ENCODE assay signal across 1 cellular context in the genomic region with DNA sequence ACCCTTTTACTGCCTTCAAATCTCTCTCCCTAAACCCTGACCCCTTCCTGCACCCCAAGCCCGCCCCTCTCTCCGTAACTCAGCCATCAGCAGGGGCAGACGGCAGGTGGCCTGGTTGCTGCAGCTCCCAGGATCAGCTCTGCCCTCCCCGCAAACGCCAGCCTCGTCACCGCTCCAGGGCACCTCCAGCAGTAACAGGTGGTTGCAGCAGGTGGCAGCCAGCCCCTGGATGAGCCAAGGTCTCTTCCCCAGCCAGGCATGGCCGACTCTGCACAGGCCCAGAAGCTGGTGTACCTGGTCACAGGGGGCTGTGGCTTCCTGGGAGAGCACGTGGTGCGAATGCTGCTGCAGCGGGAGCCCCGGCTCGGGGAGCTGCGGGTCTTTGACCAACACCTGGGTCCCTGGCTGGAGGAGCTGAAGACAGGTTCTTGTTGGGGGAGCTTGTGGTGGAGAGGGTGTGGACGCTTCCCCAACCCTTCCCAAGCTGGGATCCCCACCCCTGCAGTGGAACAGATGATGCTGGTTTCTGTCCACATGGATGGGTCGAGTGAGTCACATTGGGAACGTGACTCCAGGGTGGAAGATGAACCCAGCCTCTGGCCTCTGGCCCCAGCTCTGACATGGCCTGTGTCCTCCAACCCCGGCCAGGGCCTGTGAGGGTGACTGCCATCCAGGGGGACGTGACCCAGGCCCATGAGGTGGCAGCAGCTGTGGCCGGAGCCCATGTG.
TF ChIP-seq lines count a peak whose summit lies in the region.

No MANE protein-coding gene starts in this region.

TF ChIP-seq in HepG2, 621 proteins besides CTCF, POLR2A, EP300 and RAD21 (continued from another document and continues in another):
- TF ChIP-seq, protein P1, sequence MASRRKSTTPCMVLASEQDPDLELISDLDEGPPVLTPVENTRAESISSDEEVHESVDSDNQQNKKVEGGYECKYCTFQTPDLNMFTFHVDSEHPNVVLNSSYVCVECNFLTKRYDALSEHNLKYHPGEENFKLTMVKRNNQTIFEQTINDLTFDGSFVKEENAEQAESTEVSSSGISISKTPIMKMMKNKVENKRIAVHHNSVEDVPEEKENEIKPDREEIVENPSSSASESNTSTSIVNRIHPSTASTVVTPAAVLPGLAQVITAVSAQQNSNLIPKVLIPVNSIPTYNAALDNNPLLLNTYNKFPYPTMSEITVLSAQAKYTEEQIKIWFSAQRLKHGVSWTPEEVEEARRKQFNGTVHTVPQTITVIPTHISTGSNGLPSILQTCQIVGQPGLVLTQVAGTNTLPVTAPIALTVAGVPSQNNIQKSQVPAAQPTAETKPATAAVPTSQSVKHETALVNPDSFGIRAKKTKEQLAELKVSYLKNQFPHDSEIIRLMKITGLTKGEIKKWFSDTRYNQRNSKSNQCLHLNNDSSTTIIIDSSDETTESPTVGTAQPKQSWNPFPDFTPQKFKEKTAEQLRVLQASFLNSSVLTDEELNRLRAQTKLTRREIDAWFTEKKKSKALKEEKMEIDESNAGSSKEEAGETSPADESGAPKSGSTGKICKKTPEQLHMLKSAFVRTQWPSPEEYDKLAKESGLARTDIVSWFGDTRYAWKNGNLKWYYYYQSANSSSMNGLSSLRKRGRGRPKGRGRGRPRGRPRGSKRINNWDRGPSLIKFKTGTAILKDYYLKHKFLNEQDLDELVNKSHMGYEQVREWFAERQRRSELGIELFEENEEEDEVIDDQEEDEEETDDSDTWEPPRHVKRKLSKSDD (CRISPR knock-in tag; IDR thresholded peaks at IDR 0.05; ENCODE audit: low read depth) = 0 out of 2 replicates have a peak, but pooled peaks have one; percentile 53
- TF ChIP-seq, protein P2, sequence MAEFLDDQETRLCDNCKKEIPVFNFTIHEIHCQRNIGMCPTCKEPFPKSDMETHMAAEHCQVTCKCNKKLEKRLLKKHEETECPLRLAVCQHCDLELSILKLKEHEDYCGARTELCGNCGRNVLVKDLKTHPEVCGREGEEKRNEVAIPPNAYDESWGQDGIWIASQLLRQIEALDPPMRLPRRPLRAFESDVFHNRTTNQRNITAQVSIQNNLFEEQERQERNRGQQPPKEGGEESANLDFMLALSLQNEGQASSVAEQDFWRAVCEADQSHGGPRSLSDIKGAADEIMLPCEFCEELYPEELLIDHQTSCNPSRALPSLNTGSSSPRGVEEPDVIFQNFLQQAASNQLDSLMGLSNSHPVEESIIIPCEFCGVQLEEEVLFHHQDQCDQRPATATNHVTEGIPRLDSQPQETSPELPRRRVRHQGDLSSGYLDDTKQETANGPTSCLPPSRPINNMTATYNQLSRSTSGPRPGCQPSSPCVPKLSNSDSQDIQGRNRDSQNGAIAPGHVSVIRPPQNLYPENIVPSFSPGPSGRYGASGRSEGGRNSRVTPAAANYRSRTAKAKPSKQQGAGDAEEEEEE (CRISPR knock-in tag; IDR thresholded peaks at IDR 0.05; ENCODE audit: borderline replicate concordance) = peak; percentile 87; the same call in 1 of the 2 replicates
- TF ChIP-seq ZNF577 (CRISPR knock-in tag; IDR thresholded peaks at IDR 0.05; ENCODE audit: borderline replicate concordance, low read depth) (no peak), POGZ (CRISPR knock-in tag; IDR thresholded peaks at IDR 0.05) (peak; percentile 67), ZNF674 (CRISPR knock-in tag; IDR thresholded peaks at IDR 0.05; ENCODE audit: low read depth) (no peak), ZMYM3 (CRISPR knock-in tag; IDR thresholded peaks at IDR 0.05) (peak; percentile 77), AKAP8 (CRISPR knock-in tag; IDR thresholded peaks at IDR 0.05) (peak; percentile 66), NBN (conservative IDR thresholded peaks at IDR 0.05) (no peak), ZNF777 (CRISPR knock-in tag; IDR thresholded peaks at IDR 0.05) (peak; percentile 58), ZNF792 (CRISPR knock-in tag; IDR thresholded peaks at IDR 0.05) (no peak; the same call in 1 of the 2 replicates), ZNF484 (CRISPR knock-in tag; IDR thresholded peaks at IDR 0.05; ENCODE audit: borderline replicate concordance, low read depth) (0 out of 2 replicates have a peak, but pooled peaks have one; percentile 41), ZNF33B (CRISPR knock-in tag; IDR thresholded peaks at IDR 0.05) (peak; percentile 68; the same call in 1 of the 2 replicates), ZBTB7B (CRISPR knock-in tag; IDR thresholded peaks at IDR 0.05) (no peak), TBL1XR1 (IDR thresholded peaks at IDR 0.05; ENCODE audit: borderline replicate concordance, low read length, partially characterized antibody) (no peak), ETV5 (CRISPR knock-in tag; IDR thresholded peaks at IDR 0.05; ENCODE audit: borderline replicate concordance) (0 out of 2 replicates have a peak, but pooled peaks have one; percentile 2), ZNF772 (CRISPR knock-in tag; IDR thresholded peaks at IDR 0.05) (peak; percentile 93), ZNF274 (CRISPR knock-in tag; IDR thresholded peaks at IDR 0.05) (peak; percentile 82), ZNF253 (CRISPR knock-in tag; IDR thresholded peaks at IDR 0.05; ENCODE audit: borderline replicate concordance) (no peak), FOXK1 (CRISPR knock-in tag; IDR thresholded peaks at IDR 0.05; ENCODE audit: borderline replicate concordance, low read depth) (no peak), ZNF879 (CRISPR knock-in tag; IDR thresholded peaks at IDR 0.05) (peak; percentile 20; the same call in 1 of the 2 replicates), RORA (CRISPR knock-in tag; IDR thresholded peaks at IDR 0.05) (no peak), ZNF224 (CRISPR knock-in tag; IDR thresholded peaks at IDR 0.05) (peak; percentile 94; the same call in 1 of the 2 replicates), DMAP1 (CRISPR knock-in tag; IDR thresholded peaks at IDR 0.05) (peak; percentile 66; the same call in 1 of the 2 replicates), NCOR1 (IDR thresholded peaks at IDR 0.05; ENCODE audit: borderline replicate concordance, low read length) (0 out of 2 replicates have a peak, but pooled peaks have one; percentile 18), TEAD3 (CRISPR knock-in tag; optimal IDR thresholded peaks at IDR 0.05; ENCODE audit: borderline replicate concordance) (peak; percentile 2), ZNF552 (CRISPR knock-in tag; IDR thresholded peaks at IDR 0.05; ENCODE audit: borderline replicate concordance) (no peak), PITX1 (CRISPR knock-in tag; IDR thresholded peaks at IDR 0.05) (peak; percentile 70), MYC (CRISPR knock-in tag; IDR thresholded peaks at IDR 0.05; ENCODE audit: borderline replicate concordance) (peak; percentile 94), ZNF883 (CRISPR knock-in tag; IDR thresholded peaks at IDR 0.05; ENCODE audit: not compliant biosample characterization) (peak; percentile 97), EEA1 (CRISPR knock-in tag; IDR thresholded peaks at IDR 0.05; ENCODE audit: borderline replicate concordance) (peak; percentile 81), ZNF678 (CRISPR knock-in tag; IDR thresholded peaks at IDR 0.05) (peak; percentile 33; the same call in 1 of the 2 replicates), ZNF230 (CRISPR knock-in tag; IDR thresholded peaks at IDR 0.05) (peak; percentile 81), BHLHE40 (IDR thresholded peaks at IDR 0.05; ENCODE audit: low read length) (peak; percentile 84), ZNF446 (CRISPR knock-in tag; IDR thresholded peaks at IDR 0.05) (0 out of 2 replicates have a peak, but pooled peaks have one; percentile 12), ZNF672 (CRISPR knock-in tag; IDR thresholded peaks at IDR 0.05) (no peak), MAF1 (CRISPR knock-in tag; IDR thresholded peaks at IDR 0.05; ENCODE audit: borderline replicate concordance) (0 out of 2 replicates have a peak, but pooled peaks have one; percentile 7), BRD4 (CRISPR knock-in tag; IDR thresholded peaks at IDR 0.05) (peak; percentile 74), CHD2 (IDR thresholded peaks at IDR 0.05; ENCODE audit: low read depth, low read length) (peak; percentile 24; the same call in 1 of the 2 replicates), YY1 (IDR thresholded peaks at IDR 0.05; ENCODE audit: insufficient read depth, insufficient replicate concordance, low read depth, low read length) (peak; percentile 88), AGO2 (optimal IDR thresholded peaks at IDR 0.05; ENCODE audit: low read depth, low read length) (no peak), KLF12 (CRISPR knock-in tag; IDR thresholded peaks at IDR 0.05; ENCODE audit: borderline replicate concordance) (no peak; the same call in 1 of the 2 replicates), ZNF383 (CRISPR knock-in tag; IDR thresholded peaks at IDR 0.05; ENCODE audit: borderline replicate concordance) (0 out of 2 replicates have a peak, but pooled peaks have one; percentile 70), ZNF333 (CRISPR knock-in tag; IDR thresholded peaks at IDR 0.05; ENCODE audit: borderline replicate concordance) (peak; percentile 73; the same call in 1 of the 2 replicates), ZC3H13 (CRISPR knock-in tag; IDR thresholded peaks at IDR 0.05) (peak; percentile 30; the same call in 1 of the 2 replicates), ZIK1 (CRISPR knock-in tag; IDR thresholded peaks at IDR 0.05; ENCODE audit: borderline replicate concordance, low read depth) (peak; percentile 69; the same call in 1 of the 2 replicates)
- TF ChIP-seq, protein P3, sequence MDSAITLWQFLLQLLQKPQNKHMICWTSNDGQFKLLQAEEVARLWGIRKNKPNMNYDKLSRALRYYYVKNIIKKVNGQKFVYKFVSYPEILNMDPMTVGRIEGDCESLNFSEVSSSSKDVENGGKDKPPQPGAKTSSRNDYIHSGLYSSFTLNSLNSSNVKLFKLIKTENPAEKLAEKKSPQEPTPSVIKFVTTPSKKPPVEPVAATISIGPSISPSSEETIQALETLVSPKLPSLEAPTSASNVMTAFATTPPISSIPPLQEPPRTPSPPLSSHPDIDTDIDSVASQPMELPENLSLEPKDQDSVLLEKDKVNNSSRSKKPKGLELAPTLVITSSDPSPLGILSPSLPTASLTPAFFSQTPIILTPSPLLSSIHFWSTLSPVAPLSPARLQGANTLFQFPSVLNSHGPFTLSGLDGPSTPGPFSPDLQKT (CRISPR knock-in tag; IDR thresholded peaks at IDR 0.05; ENCODE audit: borderline replicate concordance) = 0 out of 2 replicates have a peak, but pooled peaks have one; percentile 44
- TF ChIP-seq, protein P4, sequence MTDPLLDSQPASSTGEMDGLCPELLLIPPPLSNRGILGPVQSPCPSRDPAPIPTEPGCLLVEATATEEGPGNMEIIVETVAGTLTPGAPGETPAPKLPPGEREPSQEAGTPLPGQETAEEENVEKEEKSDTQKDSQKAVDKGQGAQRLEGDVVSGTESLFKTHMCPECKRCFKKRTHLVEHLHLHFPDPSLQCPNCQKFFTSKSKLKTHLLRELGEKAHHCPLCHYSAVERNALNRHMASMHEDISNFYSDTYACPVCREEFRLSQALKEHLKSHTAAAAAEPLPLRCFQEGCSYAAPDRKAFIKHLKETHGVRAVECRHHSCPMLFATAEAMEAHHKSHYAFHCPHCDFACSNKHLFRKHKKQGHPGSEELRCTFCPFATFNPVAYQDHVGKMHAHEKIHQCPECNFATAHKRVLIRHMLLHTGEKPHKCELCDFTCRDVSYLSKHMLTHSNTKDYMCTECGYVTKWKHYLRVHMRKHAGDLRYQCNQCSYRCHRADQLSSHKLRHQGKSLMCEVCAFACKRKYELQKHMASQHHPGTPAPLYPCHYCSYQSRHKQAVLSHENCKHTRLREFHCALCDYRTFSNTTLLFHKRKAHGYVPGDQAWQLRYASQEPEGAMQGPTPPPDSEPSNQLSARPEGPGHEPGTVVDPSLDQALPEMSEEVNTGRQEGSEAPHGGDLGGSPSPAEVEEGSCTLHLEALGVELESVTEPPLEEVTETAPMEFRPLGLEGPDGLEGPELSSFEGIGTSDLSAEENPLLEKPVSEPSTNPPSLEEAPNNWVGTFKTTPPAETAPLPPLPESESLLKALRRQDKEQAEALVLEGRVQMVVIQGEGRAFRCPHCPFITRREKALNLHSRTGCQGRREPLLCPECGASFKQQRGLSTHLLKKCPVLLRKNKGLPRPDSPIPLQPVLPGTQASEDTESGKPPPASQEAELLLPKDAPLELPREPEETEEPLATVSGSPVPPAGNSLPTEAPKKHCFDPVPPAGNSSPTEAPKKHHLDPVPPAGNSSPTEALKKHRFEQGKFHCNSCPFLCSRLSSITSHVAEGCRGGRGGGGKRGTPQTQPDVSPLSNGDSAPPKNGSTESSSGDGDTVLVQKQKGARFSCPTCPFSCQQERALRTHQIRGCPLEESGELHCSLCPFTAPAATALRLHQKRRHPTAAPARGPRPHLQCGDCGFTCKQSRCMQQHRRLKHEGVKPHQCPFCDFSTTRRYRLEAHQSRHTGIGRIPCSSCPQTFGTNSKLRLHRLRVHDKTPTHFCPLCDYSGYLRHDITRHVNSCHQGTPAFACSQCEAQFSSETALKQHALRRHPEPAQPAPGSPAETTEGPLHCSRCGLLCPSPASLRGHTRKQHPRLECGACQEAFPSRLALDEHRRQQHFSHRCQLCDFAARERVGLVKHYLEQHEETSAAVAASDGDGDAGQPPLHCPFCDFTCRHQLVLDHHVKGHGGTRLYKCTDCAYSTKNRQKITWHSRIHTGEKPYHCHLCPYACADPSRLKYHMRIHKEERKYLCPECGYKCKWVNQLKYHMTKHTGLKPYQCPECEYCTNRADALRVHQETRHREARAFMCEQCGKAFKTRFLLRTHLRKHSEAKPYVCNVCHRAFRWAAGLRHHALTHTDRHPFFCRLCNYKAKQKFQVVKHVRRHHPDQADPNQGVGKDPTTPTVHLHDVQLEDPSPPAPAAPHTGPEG (CRISPR knock-in tag; IDR thresholded peaks at IDR 0.05) = peak; percentile 26; the same call in 1 of the 2 replicates
- TF ChIP-seq, protein P5, sequence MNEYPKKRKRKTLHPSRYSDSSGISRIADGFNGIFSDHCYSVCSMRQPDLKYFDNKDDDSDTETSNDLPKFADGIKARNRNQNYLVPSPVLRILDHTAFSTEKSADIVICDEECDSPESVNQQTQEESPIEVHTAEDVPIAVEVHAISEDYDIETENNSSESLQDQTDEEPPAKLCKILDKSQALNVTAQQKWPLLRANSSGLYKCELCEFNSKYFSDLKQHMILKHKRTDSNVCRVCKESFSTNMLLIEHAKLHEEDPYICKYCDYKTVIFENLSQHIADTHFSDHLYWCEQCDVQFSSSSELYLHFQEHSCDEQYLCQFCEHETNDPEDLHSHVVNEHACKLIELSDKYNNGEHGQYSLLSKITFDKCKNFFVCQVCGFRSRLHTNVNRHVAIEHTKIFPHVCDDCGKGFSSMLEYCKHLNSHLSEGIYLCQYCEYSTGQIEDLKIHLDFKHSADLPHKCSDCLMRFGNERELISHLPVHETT (CRISPR knock-in tag; conservative IDR thresholded peaks at IDR 0.05) = 0 out of 2 replicates have a peak, but pooled peaks have one; percentile 55
- TF ChIP-seq, protein P6, sequence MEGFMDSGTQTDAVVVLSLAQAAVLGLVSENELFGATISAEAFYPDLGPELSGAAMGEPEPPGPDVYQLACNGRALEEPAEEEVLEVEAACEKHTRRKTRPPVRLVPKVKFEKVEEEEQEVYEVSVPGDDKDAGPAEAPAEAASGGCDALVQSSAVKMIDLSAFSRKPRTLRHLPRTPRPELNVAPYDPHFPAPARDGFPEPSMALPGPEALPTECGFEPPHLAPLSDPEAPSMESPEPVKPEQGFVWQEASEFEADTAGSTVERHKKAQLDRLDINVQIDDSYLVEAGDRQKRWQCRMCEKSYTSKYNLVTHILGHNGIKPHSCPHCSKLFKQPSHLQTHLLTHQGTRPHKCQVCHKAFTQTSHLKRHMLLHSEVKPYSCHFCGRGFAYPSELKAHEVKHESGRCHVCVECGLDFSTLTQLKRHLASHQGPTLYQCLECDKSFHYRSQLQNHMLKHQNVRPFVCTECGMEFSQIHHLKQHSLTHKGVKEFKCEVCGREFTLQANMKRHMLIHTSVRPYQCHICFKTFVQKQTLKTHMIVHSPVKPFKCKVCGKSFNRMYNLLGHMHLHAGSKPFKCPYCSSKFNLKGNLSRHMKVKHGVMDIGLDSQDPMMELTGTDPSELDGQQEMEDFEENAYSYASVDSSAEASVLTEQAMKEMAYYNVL (CRISPR knock-in tag; IDR thresholded peaks at IDR 0.05; ENCODE audit: borderline replicate concordance) = peak; percentile 87
